Comparison of ENCODE assay signal across 8 cellular contexts in the genomic region with DNA sequence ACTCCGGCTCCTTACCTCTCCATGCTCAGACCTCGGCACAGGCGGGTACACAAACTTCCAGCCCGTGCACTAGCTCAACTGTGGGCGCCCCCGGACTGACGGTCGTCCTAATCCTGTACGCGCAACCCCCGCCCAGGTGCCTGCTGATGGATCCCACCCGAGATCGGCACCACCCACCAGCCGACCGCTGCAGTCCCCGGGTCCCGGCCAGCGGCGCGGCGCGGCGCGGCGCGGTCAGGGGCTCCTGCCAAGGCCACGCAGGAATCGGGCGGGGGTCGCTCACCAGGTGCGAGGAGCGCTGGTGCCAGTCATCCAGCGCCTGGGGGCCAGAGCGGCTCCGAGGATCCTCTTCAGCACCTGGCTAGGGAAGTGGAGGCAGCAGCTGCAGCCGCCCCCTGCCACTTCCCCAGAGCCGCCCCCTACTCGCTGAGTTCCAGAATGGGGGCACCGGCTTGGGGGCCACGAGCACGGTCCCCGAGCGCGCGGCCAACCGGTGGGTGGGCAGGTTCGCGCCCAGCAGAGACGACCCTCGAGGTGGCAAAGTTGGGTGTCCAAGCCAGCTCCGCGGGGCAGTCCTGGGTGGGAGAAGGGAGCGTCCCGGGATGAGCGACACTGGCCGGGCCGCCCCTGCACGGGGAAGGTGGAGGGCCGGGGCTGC. TPM values are rescaled to one million over a fixed set of nuclear protein-coding genes. Genes with fewer than 3 reads are reported as not detected.
DNase-seq lines count a peak whose midpoint lies in the region; ATAC-seq and TF ChIP-seq lines count a peak whose summit lies in the region.

No MANE protein-coding gene starts in this region.

- peak overlapping the region; percentile 99 for H3K4me2 ChIP-seq in KMS-11

- ATAC-seq in GM18520 (IDR thresholded peaks at IDR 0.05; ENCODE audit: unreplicated experiment) (no peak), omental fat pad (ENCODE audit: low FRiP score) (no peak), HG03045 (IDR thresholded peaks at IDR 0.05; ENCODE audit: unreplicated experiment) (no peak), GM19397 (IDR thresholded peaks at IDR 0.05; ENCODE audit: unreplicated experiment) (no peak)

- POLR2A ChIA-PET in CD4-positive, alpha-beta memory T cell (lab: Charles Lee; ENCODE audit: partially characterized antibody) = no interaction called here

- H3K4me3 Mint-ChIP-seq in CD4-positive, alpha-beta memory T cell = peak overlapping the region; percentile 69 to 88 (median 82)
- peak overlapping the region; percentile 91 for H3K4me3 Mint-ChIP-seq in neural crest cell

- H3K27me3 ChIP-seq in CD4-positive, alpha-beta memory T cell (ENCODE audit: insufficient read depth, low read length) = no peaks in the 10 kb centered on the region
- H3K27me3 ChIP-seq in KMS-11 (ENCODE audit: insufficient read depth, low read depth) = no peaks in the 10 kb centered on the region

- no peaks in the 10 kb centered on the region for H3K36me3 ChIP-seq in CD4-positive, alpha-beta memory T cell (ENCODE audit: insufficient read depth, low read length)
- no peaks in the 10 kb centered on the region for H3K36me3 ChIP-seq in KMS-11 (ENCODE audit: insufficient read depth)

- CTCF ChIA-PET in CD4-positive, alpha-beta memory T cell (lab: Charles Lee; ENCODE audit: partially characterized antibody) = no interaction called here

- TF ChIP-seq CTCF in KMS-11 (conservative IDR thresholded peaks at IDR 0.05; ENCODE audit: low read depth, low read length) = no peak
- no peak for TF ChIP-seq CTCF in epithelial cell of proximal tubule (conservative IDR thresholded peaks at IDR 0.05; ENCODE audit: low read depth, low read length)
- TF ChIP-seq CTCF in neural crest cell (conservative IDR thresholded peaks at IDR 0.05) = no peak
- no peak for TF ChIP-seq CTCF in omental fat pad (IDR thresholded peaks at IDR 0.05)

- intact Hi-C loops in CD4-positive, alpha-beta memory T cell (cut with micrococcal nuclease) = loop anchor here (2.0 to 10.0 kb wide), 2 partner anchors 1079 to 1619 kb away; no protein-coding TSS in a partner anchor

- peak overlapping the region in 1 of 7 donors; percentile 54 for H3K27ac Mint-ChIP-seq in CD4-positive, alpha-beta memory T cell
- no peak overlapping the region for H3K27ac Mint-ChIP-seq in neural crest cell (ENCODE audit: unreplicated experiment)

- H3K36me3 Mint-ChIP-seq in CD4-positive, alpha-beta memory T cell = peaks cover 0 to 1% of the 10 kb centered on the region in 2 donors
- H3K36me3 Mint-ChIP-seq in neural crest cell (ENCODE audit: low read depth) = no peaks in the 10 kb centered on the region

- no peak overlapping the region for H3K9ac ChIP-seq in KMS-11

- peak overlapping the region in 1 of 2 donors; percentile 19 for H3K4me3 ChIP-seq in CD4-positive, alpha-beta memory T cell (ENCODE audit: low read length in 2 of 2)
- no peak overlapping the region for H3K4me3 ChIP-seq in KMS-11 (IDR thresholded peaks at IDR 0.05; ENCODE audit: insufficient read depth, low read depth, low read length)
- peak overlapping the region; percentile 74 for H3K4me3 ChIP-seq in epithelial cell of proximal tubule (ENCODE audit: low read depth, low read length)

- no peaks in the 10 kb centered on the region for H3K9me3 ChIP-seq in CD4-positive, alpha-beta memory T cell (ENCODE audit: control insufficient read depth in 1 of 2, low read length in 2 of 2)

- peaks cover 4 to 17% (median 10%) of the 10 kb centered on the region in 4 donors for H3K4me1 Mint-ChIP-seq in CD4-positive, alpha-beta memory T cell
- peaks cover 38% of the 10 kb centered on the region for H3K4me1 Mint-ChIP-seq in neural crest cell

- H3K79me2 ChIP-seq in KMS-11 (ENCODE audit: insufficient read depth, low read depth) = no peaks in the 10 kb centered on the region

- H2AFZ ChIP-seq in KMS-11 (ENCODE audit: low read depth) = peak overlapping the region; percentile 90

- no peak overlapping the region for H3K27ac ChIP-seq in CD4-positive, alpha-beta memory T cell (ENCODE audit: low read depth, low read length)
- no peak overlapping the region for H3K27ac ChIP-seq in KMS-11

- peak in 1 of 5 donors; percentile 2 for DNase-seq in CD4-positive, alpha-beta memory T cell
- DNase-seq in epithelial cell of proximal tubule (ENCODE audit: low read depth) = no peak
- no peak for DNase-seq in neural crest cell (ENCODE audit: low read depth, low spot score)
- DNase-seq in omental fat pad (ENCODE audit: low spot score) = no peak

- peaks cover 9 to 10% of the 10 kb centered on the region in 2 donors for H3K27me3 Mint-ChIP-seq in CD4-positive, alpha-beta memory T cell
- peaks cover 3% of the 10 kb centered on the region for H3K27me3 Mint-ChIP-seq in neural crest cell (ENCODE audit: low read depth)

- H4K20me1 ChIP-seq in KMS-11 (ENCODE audit: insufficient read depth) = no peaks in the 10 kb centered on the region

- H3K9me3 Mint-ChIP-seq in CD4-positive, alpha-beta memory T cell = peaks cover 0 to 6% (median under 1%) of the 10 kb centered on the region in 8 donors
- no peaks in the 10 kb centered on the region for H3K9me3 Mint-ChIP-seq in neural crest cell

- H3K4me1 ChIP-seq in CD4-positive, alpha-beta memory T cell (ENCODE audit: insufficient read depth, low read length) = peaks cover 8% of the 10 kb centered on the region
- peaks cover 9% of the 10 kb centered on the region for H3K4me1 ChIP-seq in KMS-11 (ENCODE audit: low read depth, poor library complexity, severe bottlenecking)

RNA-seq across cellular contexts. Expression of gene SEMA5A, which starts 0.4 kb away (rescaled TPM):
- total RNA-seq in CD4-positive, alpha-beta memory T cell = 1 to 10 TPM; 3.5 to 4.5 TPM
- polyA plus RNA-seq in CD4-positive, alpha-beta memory T cell = 1 to 10 TPM; 1.1 to 1.3 TPM
- total RNA-seq in epithelial cell of proximal tubule = 1.6 and 4.0 TPM in 2 replicates
- total RNA-seq in neural crest cell = 30.3 and 31.9 TPM in 2 replicates
- 10 to 100 TPM in 3 of 4 donors, 1 to 10 TPM in 1; 6.3 to 60.2 (median 22.1) TPM for total RNA-seq in omental fat pad
